In the genomic region with DNA sequence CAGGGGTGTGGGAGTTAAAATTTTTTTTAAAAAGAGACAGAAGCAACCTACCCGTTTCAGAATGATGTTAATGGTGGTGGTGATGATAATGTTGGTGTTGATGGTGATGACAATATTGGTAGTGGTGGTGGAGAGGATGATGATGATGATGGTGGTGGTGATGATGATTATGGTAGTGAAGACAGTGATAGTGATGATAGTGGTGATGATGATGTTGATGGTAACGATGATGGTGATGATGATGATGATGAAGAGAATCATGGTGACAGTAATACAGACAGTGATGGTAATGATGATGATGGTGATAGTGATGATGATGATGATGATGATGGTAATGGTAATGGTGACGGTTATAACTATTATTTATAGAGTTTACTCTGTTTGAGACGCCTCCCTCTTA, we compare ENCODE assay signal across 2 cellular contexts.
TF ChIP-seq lines count a peak whose summit lies in the region.

No MANE protein-coding gene starts in this region.

TF ChIP-seq in HepG2, 621 proteins besides CTCF, POLR2A, EP300 and RAD21:
- peak; percentile 95 for TF ChIP-seq CREB1 (IDR thresholded peaks at IDR 0.05)
- no peak for TF ChIP-seq CREB1 (CRISPR knock-in tag; IDR thresholded peaks at IDR 0.05)
- TF ChIP-seq GABPA (IDR thresholded peaks at IDR 0.05; ENCODE audit: low read depth, low read length) = no peak
- no peak for TF ChIP-seq GABPA (CRISPR knock-in tag; IDR thresholded peaks at IDR 0.05; ENCODE audit: low read depth)

TF ChIP-seq in H1, 55 proteins besides CTCF, POLR2A, EP300 and RAD21:
- no peak for TF ChIP-seq JUND (IDR thresholded peaks at IDR 0.05; ENCODE audit: low read length)
- no peak for TF ChIP-seq FOSL1 (IDR thresholded peaks at IDR 0.05; ENCODE audit: insufficient read depth, low read depth, low read length)
- TF ChIP-seq RBBP5 (IDR thresholded peaks at IDR 0.05; ENCODE audit: borderline replicate concordance, low read depth, low read length) = no peak
- no peak for TF ChIP-seq EGR1 (IDR thresholded peaks at IDR 0.05; ENCODE audit: borderline replicate concordance, low read depth, low read length)
- TF ChIP-seq CHD1 (IDR thresholded peaks at IDR 0.05; ENCODE audit: low read depth, low read length) = no peak
- no peak for TF ChIP-seq BRCA1 (IDR thresholded peaks at IDR 0.05; ENCODE audit: low read depth, low read length)
- no peak for TF ChIP-seq POLR2AphosphoS5 (IDR thresholded peaks at IDR 0.05; ENCODE audit: low read depth, low read length)
- no peak for TF ChIP-seq ZNF274 (IDR thresholded peaks at IDR 0.05; ENCODE audit: borderline replicate concordance, extremely low read depth, low read length)
- no peak for TF ChIP-seq CREB1 (IDR thresholded peaks at IDR 0.05)
- TF ChIP-seq CBX5 (IDR thresholded peaks at IDR 0.05; ENCODE audit: low read depth, low read length) = no peak
- TF ChIP-seq BCL11A (IDR thresholded peaks at IDR 0.05; ENCODE audit: low read depth in 2 of 2, low read length in 2 of 2) = no peak
- TF ChIP-seq SP4 (IDR thresholded peaks at IDR 0.05; ENCODE audit: low read length) = no peak
- TF ChIP-seq NANOG (IDR thresholded peaks at IDR 0.05; ENCODE audit: insufficient read depth, low read depth, low read length, poor library complexity, severe bottlenecking) = no peak
- TF ChIP-seq, protein P1, sequence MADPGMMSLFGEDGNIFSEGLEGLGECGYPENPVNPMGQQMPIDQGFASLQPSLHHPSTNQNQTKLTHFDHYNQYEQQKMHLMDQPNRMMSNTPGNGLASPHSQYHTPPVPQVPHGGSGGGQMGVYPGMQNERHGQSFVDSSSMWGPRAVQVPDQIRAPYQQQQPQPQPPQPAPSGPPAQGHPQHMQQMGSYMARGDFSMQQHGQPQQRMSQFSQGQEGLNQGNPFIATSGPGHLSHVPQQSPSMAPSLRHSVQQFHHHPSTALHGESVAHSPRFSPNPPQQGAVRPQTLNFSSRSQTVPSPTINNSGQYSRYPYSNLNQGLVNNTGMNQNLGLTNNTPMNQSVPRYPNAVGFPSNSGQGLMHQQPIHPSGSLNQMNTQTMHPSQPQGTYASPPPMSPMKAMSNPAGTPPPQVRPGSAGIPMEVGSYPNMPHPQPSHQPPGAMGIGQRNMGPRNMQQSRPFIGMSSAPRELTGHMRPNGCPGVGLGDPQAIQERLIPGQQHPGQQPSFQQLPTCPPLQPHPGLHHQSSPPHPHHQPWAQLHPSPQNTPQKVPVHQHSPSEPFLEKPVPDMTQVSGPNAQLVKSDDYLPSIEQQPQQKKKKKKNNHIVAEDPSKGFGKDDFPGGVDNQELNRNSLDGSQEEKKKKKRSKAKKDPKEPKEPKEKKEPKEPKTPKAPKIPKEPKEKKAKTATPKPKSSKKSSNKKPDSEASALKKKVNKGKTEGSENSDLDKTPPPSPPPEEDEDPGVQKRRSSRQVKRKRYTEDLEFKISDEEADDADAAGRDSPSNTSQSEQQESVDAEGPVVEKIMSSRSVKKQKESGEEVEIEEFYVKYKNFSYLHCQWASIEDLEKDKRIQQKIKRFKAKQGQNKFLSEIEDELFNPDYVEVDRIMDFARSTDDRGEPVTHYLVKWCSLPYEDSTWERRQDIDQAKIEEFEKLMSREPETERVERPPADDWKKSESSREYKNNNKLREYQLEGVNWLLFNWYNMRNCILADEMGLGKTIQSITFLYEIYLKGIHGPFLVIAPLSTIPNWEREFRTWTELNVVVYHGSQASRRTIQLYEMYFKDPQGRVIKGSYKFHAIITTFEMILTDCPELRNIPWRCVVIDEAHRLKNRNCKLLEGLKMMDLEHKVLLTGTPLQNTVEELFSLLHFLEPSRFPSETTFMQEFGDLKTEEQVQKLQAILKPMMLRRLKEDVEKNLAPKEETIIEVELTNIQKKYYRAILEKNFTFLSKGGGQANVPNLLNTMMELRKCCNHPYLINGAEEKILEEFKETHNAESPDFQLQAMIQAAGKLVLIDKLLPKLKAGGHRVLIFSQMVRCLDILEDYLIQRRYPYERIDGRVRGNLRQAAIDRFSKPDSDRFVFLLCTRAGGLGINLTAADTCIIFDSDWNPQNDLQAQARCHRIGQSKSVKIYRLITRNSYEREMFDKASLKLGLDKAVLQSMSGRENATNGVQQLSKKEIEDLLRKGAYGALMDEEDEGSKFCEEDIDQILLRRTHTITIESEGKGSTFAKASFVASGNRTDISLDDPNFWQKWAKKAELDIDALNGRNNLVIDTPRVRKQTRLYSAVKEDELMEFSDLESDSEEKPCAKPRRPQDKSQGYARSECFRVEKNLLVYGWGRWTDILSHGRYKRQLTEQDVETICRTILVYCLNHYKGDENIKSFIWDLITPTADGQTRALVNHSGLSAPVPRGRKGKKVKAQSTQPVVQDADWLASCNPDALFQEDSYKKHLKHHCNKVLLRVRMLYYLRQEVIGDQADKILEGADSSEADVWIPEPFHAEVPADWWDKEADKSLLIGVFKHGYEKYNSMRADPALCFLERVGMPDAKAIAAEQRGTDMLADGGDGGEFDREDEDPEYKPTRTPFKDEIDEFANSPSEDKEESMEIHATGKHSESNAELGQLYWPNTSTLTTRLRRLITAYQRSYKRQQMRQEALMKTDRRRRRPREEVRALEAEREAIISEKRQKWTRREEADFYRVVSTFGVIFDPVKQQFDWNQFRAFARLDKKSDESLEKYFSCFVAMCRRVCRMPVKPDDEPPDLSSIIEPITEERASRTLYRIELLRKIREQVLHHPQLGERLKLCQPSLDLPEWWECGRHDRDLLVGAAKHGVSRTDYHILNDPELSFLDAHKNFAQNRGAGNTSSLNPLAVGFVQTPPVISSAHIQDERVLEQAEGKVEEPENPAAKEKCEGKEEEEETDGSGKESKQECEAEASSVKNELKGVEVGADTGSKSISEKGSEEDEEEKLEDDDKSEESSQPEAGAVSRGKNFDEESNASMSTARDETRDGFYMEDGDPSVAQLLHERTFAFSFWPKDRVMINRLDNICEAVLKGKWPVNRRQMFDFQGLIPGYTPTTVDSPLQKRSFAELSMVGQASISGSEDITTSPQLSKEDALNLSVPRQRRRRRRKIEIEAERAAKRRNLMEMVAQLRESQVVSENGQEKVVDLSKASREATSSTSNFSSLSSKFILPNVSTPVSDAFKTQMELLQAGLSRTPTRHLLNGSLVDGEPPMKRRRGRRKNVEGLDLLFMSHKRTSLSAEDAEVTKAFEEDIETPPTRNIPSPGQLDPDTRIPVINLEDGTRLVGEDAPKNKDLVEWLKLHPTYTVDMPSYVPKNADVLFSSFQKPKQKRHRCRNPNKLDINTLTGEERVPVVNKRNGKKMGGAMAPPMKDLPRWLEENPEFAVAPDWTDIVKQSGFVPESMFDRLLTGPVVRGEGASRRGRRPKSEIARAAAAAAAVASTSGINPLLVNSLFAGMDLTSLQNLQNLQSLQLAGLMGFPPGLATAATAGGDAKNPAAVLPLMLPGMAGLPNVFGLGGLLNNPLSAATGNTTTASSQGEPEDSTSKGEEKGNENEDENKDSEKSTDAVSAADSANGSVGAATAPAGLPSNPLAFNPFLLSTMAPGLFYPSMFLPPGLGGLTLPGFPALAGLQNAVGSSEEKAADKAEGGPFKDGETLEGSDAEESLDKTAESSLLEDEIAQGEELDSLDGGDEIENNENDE (IDR thresholded peaks at IDR 0.05; ENCODE audit: insufficient replicate concordance, low read length) = no peak
- TF ChIP-seq SRF (IDR thresholded peaks at IDR 0.05; ENCODE audit: low read depth, low read length) = no peak
- no peak for TF ChIP-seq TCF12 (IDR thresholded peaks at IDR 0.05; ENCODE audit: low read depth, low read length)
- TF ChIP-seq YY1 (IDR thresholded peaks at IDR 0.05; ENCODE audit: low read depth, low read length) = no peak
